ENCODE assay signal across 26 cellular contexts in genomic region chr6:14082287-14082686, GRCh38.
"Had no signal": no experiment of that assay in that cellular context is flagged by ENCODE, and none has a peak within 500 bp of the region (broad histone marks: within the 10 kb centered on the region; RNA-seq: fewer than 3 reads in every experiment).

No MANE protein-coding gene starts in this region.

- H3K36me3 Mint-ChIP-seq: IgD-negative memory B cell had no signal

- H3K27ac ChIP-seq: HL-60, KMS-11, PC-9, Peyer's patch, SJSA1, SK-N-MC had no signal

- H3K4me3 ChIP-seq: K562, PC-9, Peyer's patch, SJSA1, SK-N-MC had no signal

- DNase-seq: Kasumi-1, MM.1S, NCI-H1092 treated with DMSO at 0.1 percent for 48 hours, NCI-H1436, NCI-H187, NCI-H2029, NCI-H2081 treated with DMSO at 0.1 percent for 48 hours, NCI-H2171, NCI-H226, NCI-H446, NCI-H510A, NCI-H524 treated with DMSO at 0.1 percent for 48 hours, NCI-H69, NCI-H774, OCI-M1, PC-9, Peyer's patch, Right ventricle myocardium superior, RPMI8226, SIG-M5 had no signal

- H3K27me3 ChIP-seq: Peyer's patch, SJSA1 had no signal

- H2AFZ ChIP-seq: PC-9 had no signal

- H3K27ac Mint-ChIP-seq: IgD-negative memory B cell had no signal

- H3K36me3 ChIP-seq: Peyer's patch, SJSA1 had no signal

- H3K9me3 ChIP-seq: Peyer's patch, SJSA1 had no signal

- H3K4me2 ChIP-seq: KMS-11, PC-9 had no signal

- H3K4me3 Mint-ChIP-seq: IgD-negative memory B cell had no signal

- H3K4me1 ChIP-seq: Peyer's patch had no signal
